1 cellular context compared by ENCODE assay signal in genomic region chr7:92325850-92326249, GRCh38.
TF ChIP-seq lines count a peak whose summit lies in the region.

No MANE protein-coding gene starts in this region.

TF ChIP-seq in IMR-90, 13 proteins besides CTCF, POLR2A, EP300 and RAD21 (continued from another document):
- TF ChIP-seq RCOR1 (IDR thresholded peaks at IDR 0.05; ENCODE audit: insufficient replicate concordance, low read length), result no peak
- no peak for TF ChIP-seq MXI1 (IDR thresholded peaks at IDR 0.05; ENCODE audit: borderline replicate concordance, low read depth, low read length)
- no peak for TF ChIP-seq FOS (IDR thresholded peaks at IDR 0.05; ENCODE audit: low read depth, low read length)
- no peak for TF ChIP-seq SMC3 (IDR thresholded peaks at IDR 0.05; ENCODE audit: low read depth, low read length)
- TF ChIP-seq RFX5 (IDR thresholded peaks at IDR 0.05; ENCODE audit: low read depth, low read length), result no peak
